Comparison of ENCODE assay signal across 2 cellular contexts in the genomic region with DNA sequence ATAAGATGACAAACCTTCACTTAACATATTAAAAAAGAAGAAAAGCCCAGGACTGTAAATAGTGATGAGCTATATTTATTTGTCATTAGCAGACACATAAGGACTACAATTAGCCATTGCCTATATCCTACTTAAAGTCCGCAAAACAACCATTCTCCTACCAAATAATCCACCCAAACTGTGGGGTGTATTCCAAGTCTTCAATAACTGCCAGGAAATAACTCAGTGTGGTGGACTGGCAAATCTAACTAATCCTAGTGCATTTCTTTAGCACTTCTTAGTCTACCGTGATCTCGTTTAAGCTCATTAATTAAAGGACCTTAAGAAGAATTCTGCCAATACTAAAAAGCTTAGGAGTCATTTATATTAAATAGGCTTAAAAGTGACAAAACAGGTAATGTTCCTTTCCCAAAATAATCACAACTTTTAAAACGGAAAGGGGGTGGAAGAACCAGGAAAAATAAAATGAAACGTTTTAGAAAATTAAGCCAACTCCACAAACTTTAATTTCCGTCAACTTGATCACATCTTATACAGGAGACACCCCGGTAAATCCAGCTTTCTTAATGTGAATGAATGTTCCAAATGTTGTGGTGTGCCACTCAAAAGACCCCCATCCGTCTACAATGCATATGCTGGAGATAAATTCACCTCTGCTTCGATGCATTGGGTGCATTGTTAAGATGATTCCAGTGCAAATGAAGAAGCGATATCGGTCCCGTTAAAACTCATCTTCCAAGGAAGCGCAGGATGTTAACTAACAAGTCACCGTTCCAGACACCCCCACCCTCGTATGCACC.
TF ChIP-seq lines count a peak whose summit lies in the region.

No MANE protein-coding gene starts in this region.

TF ChIP-seq in SK-N-SH, 30 proteins besides CTCF, POLR2A, EP300 and RAD21 (continued from another document):
- TF ChIP-seq RCOR1 (IDR thresholded peaks at IDR 0.05; ENCODE audit: low read length) = no peak

TF ChIP-seq in SK-N-SH treated with all-trans-retinoic acid at 6 μM for 48 hours, 23 proteins besides CTCF, POLR2A, EP300 and RAD21 (continued from another document):
- TF ChIP-seq, protein P1, sequence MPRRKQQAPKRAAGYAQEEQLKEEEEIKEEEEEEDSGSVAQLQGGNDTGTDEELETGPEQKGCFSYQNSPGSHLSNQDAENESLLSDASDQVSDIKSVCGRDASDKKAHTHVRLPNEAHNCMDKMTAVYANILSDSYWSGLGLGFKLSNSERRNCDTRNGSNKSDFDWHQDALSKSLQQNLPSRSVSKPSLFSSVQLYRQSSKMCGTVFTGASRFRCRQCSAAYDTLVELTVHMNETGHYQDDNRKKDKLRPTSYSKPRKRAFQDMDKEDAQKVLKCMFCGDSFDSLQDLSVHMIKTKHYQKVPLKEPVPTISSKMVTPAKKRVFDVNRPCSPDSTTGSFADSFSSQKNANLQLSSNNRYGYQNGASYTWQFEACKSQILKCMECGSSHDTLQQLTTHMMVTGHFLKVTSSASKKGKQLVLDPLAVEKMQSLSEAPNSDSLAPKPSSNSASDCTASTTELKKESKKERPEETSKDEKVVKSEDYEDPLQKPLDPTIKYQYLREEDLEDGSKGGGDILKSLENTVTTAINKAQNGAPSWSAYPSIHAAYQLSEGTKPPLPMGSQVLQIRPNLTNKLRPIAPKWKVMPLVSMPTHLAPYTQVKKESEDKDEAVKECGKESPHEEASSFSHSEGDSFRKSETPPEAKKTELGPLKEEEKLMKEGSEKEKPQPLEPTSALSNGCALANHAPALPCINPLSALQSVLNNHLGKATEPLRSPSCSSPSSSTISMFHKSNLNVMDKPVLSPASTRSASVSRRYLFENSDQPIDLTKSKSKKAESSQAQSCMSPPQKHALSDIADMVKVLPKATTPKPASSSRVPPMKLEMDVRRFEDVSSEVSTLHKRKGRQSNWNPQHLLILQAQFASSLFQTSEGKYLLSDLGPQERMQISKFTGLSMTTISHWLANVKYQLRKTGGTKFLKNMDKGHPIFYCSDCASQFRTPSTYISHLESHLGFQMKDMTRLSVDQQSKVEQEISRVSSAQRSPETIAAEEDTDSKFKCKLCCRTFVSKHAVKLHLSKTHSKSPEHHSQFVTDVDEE (CRISPR knock-in tag; IDR thresholded peaks at IDR 0.05) = no peak
- no peak for TF ChIP-seq TCF4 (CRISPR knock-in tag; IDR thresholded peaks at IDR 0.05; ENCODE audit: borderline replicate concordance)
- TF ChIP-seq PPARA (CRISPR knock-in tag; IDR thresholded peaks at IDR 0.05; ENCODE audit: borderline replicate concordance) = no peak
- no peak for TF ChIP-seq ESRRG (CRISPR knock-in tag; IDR thresholded peaks at IDR 0.05)
- no peak for TF ChIP-seq ZC3H10 (CRISPR knock-in tag; IDR thresholded peaks at IDR 0.05)
- TF ChIP-seq ZNF70 (CRISPR knock-in tag; IDR thresholded peaks at IDR 0.05) = no peak
- TF ChIP-seq, protein P2, sequence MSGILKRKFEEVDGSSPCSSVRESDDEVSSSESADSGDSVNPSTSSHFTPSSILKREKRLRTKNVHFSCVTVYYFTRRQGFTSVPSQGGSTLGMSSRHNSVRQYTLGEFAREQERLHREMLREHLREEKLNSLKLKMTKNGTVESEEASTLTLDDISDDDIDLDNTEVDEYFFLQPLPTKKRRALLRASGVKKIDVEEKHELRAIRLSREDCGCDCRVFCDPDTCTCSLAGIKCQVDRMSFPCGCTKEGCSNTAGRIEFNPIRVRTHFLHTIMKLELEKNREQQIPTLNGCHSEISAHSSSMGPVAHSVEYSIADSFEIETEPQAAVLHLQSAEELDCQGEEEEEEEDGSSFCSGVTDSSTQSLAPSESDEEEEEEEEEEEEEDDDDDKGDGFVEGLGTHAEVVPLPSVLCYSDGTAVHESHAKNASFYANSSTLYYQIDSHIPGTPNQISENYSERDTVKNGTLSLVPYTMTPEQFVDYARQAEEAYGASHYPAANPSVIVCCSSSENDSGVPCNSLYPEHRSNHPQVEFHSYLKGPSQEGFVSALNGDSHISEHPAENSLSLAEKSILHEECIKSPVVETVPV (CRISPR knock-in tag; IDR thresholded peaks at IDR 0.05) = no peak
- TF ChIP-seq, protein P3, sequence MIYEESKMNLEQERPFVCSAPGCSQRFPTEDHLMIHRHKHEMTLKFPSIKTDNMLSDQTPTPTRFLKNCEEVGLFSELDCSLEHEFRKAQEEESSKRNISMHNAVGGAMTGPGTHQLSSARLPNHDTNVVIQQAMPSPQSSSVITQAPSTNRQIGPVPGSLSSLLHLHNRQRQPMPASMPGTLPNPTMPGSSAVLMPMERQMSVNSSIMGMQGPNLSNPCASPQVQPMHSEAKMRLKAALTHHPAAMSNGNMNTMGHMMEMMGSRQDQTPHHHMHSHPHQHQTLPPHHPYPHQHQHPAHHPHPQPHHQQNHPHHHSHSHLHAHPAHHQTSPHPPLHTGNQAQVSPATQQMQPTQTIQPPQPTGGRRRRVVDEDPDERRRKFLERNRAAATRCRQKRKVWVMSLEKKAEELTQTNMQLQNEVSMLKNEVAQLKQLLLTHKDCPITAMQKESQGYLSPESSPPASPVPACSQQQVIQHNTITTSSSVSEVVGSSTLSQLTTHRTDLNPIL (CRISPR knock-in tag; IDR thresholded peaks at IDR 0.05; ENCODE audit: low read depth) = no peak
- TF ChIP-seq, protein P4, sequence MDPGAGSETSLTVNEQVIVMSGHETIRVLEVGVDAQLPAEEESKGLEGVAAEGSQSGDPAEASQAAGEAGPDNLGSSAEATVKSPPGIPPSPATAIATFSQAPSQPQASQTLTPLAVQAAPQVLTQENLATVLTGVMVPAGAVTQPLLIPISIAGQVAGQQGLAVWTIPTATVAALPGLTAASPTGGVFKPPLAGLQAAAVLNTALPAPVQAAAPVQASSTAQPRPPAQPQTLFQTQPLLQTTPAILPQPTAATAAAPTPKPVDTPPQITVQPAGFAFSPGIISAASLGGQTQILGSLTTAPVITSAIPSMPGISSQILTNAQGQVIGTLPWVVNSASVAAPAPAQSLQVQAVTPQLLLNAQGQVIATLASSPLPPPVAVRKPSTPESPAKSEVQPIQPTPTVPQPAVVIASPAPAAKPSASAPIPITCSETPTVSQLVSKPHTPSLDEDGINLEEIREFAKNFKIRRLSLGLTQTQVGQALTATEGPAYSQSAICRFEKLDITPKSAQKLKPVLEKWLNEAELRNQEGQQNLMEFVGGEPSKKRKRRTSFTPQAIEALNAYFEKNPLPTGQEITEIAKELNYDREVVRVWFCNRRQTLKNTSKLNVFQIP (CRISPR knock-in tag; IDR thresholded peaks at IDR 0.05; ENCODE audit: borderline replicate concordance, low read depth) = no peak
- TF ChIP-seq CSDC2 (CRISPR knock-in tag; IDR thresholded peaks at IDR 0.05) = no peak
- no peak for TF ChIP-seq ZFP3 (CRISPR knock-in tag; IDR thresholded peaks at IDR 0.05)
- no peak for TF ChIP-seq RARB (CRISPR knock-in tag; IDR thresholded peaks at IDR 0.05)
- TF ChIP-seq ISL1 (CRISPR knock-in tag; IDR thresholded peaks at IDR 0.05) = no peak
- no peak for TF ChIP-seq ZNF8 (CRISPR knock-in tag; IDR thresholded peaks at IDR 0.05)
- TF ChIP-seq TOX (CRISPR knock-in tag; IDR thresholded peaks at IDR 0.05; ENCODE audit: borderline replicate concordance) = no peak
- TF ChIP-seq GLIS3 (CRISPR knock-in tag; IDR thresholded peaks at IDR 0.05) = no peak
